In genomic region chr9:137199411-137200121, GRCh38 we compare ENCODE assay signal across 8 cellular contexts. TPM values are rescaled to one million over a fixed set of nuclear protein-coding genes. Genes with fewer than 3 reads are reported as not detected.
A peak's percentile ranks its signal among the peaks of the same experiment; 100 is the strongest.
DNase-seq lines count a peak whose midpoint lies in the region; ATAC-seq and TF ChIP-seq lines count a peak whose summit lies in the region.

No MANE protein-coding gene starts in this region.

- H3K4me1 ChIP-seq in heart right ventricle (peaks cover 53 to 90% (median 79%) of the 10 kb centered on the region in 9 donors), liver (ENCODE audit: control insufficient read depth in 4 of 4, insufficient read depth in 4 of 4, low read length in 3 of 4) (peaks cover 36 to 89% (median 77%) of the 10 kb centered on the region in 4 donors), upper lobe of left lung (peaks cover 31 to 90% (median 67%) of the 10 kb centered on the region in 4 donors)

- H3K27me3 ChIP-seq in heart right ventricle: no peaks in the 10 kb centered on the region
- H3K27me3 ChIP-seq in liver (ENCODE audit: control insufficient read depth in 4 of 4, insufficient read depth in 4 of 4, low read length in 3 of 4): no peaks in the 10 kb centered on the region
- no peaks in the 10 kb centered on the region for H3K27me3 ChIP-seq in upper lobe of left lung

- TF ChIP-seq POLR2A in upper lobe of left lung (IDR thresholded peaks at IDR 0.05): no peak

- in situ Hi-C loops in astrocyte of the cerebellum (cut with HindIII; ENCODE audit: low sequenced_read_pairs): no loop called here

- H3K9ac ChIP-seq in liver (ENCODE audit: low read depth in 1 of 2, low read length in 2 of 2): peak overlapping the region in 1 of 2 donors; percentile 27

- H3K9me3 ChIP-seq in heart right ventricle (no peaks in the 10 kb centered on the region), liver (ENCODE audit: control insufficient read depth in 4 of 4, low read length in 3 of 4) (no peaks in the 10 kb centered on the region), upper lobe of left lung (no peaks in the 10 kb centered on the region)

- DNase-seq in heart right ventricle (no peak), Right ventricle myocardium superior (no peak), astrocyte of the cerebellum (ENCODE audit: low read depth) (no peak), upper lobe of left lung (peak in 1 of 2 donors; percentile 90), SKM-1 treated with dmso at 0.1 percent for 144 hours (lab: John Stamatoyannopoulos, UW; ENCODE audit: unreplicated experiment) (no peak), NOMO-1 (lab: John Stamatoyannopoulos, UW; ENCODE audit: unreplicated experiment in 2 of 2) (no peak), NCI-H1105 (lab: John Stamatoyannopoulos, UW) (no peak)

- TF ChIP-seq EP300 in upper lobe of left lung (IDR thresholded peaks at IDR 0.05): no peak

- H3K27ac ChIP-seq in heart right ventricle (peak overlapping the region in 7 of 10 donors; percentile 1 to 69 (median 44)), liver (ENCODE audit: low read depth in 1 of 2, low read length in 2 of 2) (peak overlapping the region in 1 of 2 donors; percentile 2), upper lobe of left lung (peak overlapping the region in 3 of 4 donors; percentile 74 to 86 (median 84))

- intact Hi-C loops in heart right ventricle (cut with DNase I): loop anchor here in 1 of 10 donors (2.0 to 5.0 kb wide), 2 partner anchors 23 to 533 kb away; partner anchors contain the start of gene RNF208
- intact Hi-C loops in Right ventricle myocardium superior (cut with DNase I): no loop called here

- peak overlapping the region; percentile 32 to 84 (median 62) for H3K4me3 ChIP-seq in heart right ventricle
- peak overlapping the region; percentile 41 for H3K4me3 ChIP-seq in astrocyte of the cerebellum (ENCODE audit: low read depth, low read length)
- peak overlapping the region; percentile 66 to 90 (median 66) for H3K4me3 ChIP-seq in liver (ENCODE audit: low read depth in 1 of 3, low read length in 3 of 3)
- H3K4me3 ChIP-seq in upper lobe of left lung: peak overlapping the region; percentile 25 to 94 (median 76)

- no peak for ATAC-seq in heart right ventricle
- no peak for ATAC-seq in Right ventricle myocardium superior (ENCODE audit: poor library complexity)
- ATAC-seq in upper lobe of left lung (ENCODE audit: low FRiP score in 2 of 2): no peak

- TF ChIP-seq CTCF in heart right ventricle (IDR thresholded peaks at IDR 0.05) (no peak), astrocyte of the cerebellum (IDR thresholded peaks at IDR 0.05; ENCODE audit: low read depth, low read length, missing control alignments) (no peak), liver (IDR thresholded peaks at IDR 0.05; ENCODE audit: low read depth, low read length, missing input control) (no peak), upper lobe of left lung (IDR thresholded peaks at IDR 0.05) (no peak)

- H3K36me3 ChIP-seq in heart right ventricle (no peaks in the 10 kb centered on the region), liver (ENCODE audit: control insufficient read depth in 4 of 4, insufficient read depth in 3 of 4, low read depth in 1 of 4, low read length in 3 of 4) (no peaks in the 10 kb centered on the region), upper lobe of left lung (peaks cover 0 to 4% (median 0%) of the 10 kb centered on the region in 4 donors)

- TF ChIP-seq RAD21 in liver (IDR thresholded peaks at IDR 0.05): no peak

- 5% methylated on average over 37 to 51 of the region's 51 CpGs for WGBS in heart right ventricle, 2 donors
- 5% methylated on average over 51 of the region's 51 CpGs for WGBS in liver
- 18% methylated on average over 10 to 31 of the region's 51 CpGs for WGBS in upper lobe of left lung, 2 donors

TF ChIP-seq in liver, 16 proteins besides CTCF, POLR2A, EP300 and RAD21:
- TF ChIP-seq NR2F2 (IDR thresholded peaks at IDR 0.05) (no peak), HNF4A (conservative IDR thresholded peaks at IDR 0.05) (no peak), FOXA1 (IDR thresholded peaks at IDR 0.05) (no peak), YY1 (IDR thresholded peaks at IDR 0.05) (no peak), ZBTB33 (IDR thresholded peaks at IDR 0.05) (no peak), JUND (IDR thresholded peaks at IDR 0.05) (no peak), FOXA2 (IDR thresholded peaks at IDR 0.05) (no peak), EGR1 (IDR thresholded peaks at IDR 0.05; ENCODE audit: low read depth in 2 of 2) (no peak), REST (IDR thresholded peaks at IDR 0.05) (no peak), HNF4G (IDR thresholded peaks at IDR 0.05) (no peak)

RNA-seq across cellular contexts. Expression of gene TPRN, which starts 1.0 kb away (rescaled TPM):
- 10 to 100 TPM; 10.2 to 31.5 (median 21.7) TPM for total RNA-seq in heart right ventricle
- 10 to 100 TPM; 12.0 to 14.5 TPM for polyA plus RNA-seq in heart right ventricle
- total RNA-seq in Right ventricle myocardium superior: 19.0 TPM
- total RNA-seq in liver: 10 to 100 TPM in 1 of 2 donors, 1 to 10 TPM in 1; 5.4 to 15.8 TPM
- 10 to 100 TPM in 1 of 2 donors, 1 to 10 TPM in 1; 6.5 to 20.1 TPM for polyA plus RNA-seq in liver
- 10 to 100 TPM; 18.9 to 33.1 (median 27.1) TPM for total RNA-seq in upper lobe of left lung

RNA-seq across cellular contexts. Expression of gene TMEM203, which starts 5.9 kb away (rescaled TPM):
- total RNA-seq in heart right ventricle (10 to 100 TPM; 36.4 to 46.2 (median 41.7) TPM), Right ventricle myocardium superior (44.9 TPM), liver (10 to 100 TPM; 19.9 to 21.5 TPM), upper lobe of left lung (10 to 100 TPM; 17.8 to 35.5 (median 31.1) TPM)
- polyA plus RNA-seq in heart right ventricle (10 to 100 TPM; 39.4 to 51.2 TPM), liver (10 to 100 TPM; 21.4 to 27.5 TPM)

RNA-seq across cellular contexts. Expression of gene NDOR1, which starts 5.9 kb away (rescaled TPM):
- total RNA-seq in heart right ventricle (10 to 100 TPM in 1 of 10 donors, 1 to 10 TPM in 9; 4.6 to 10.1 (median 5.4) TPM), Right ventricle myocardium superior (5.5 TPM), liver (1 to 10 TPM; 2.9 to 4.7 TPM), upper lobe of left lung (10 to 100 TPM in 4 of 6 donors, 1 to 10 TPM in 2; 7.7 to 54.5 (median 18.5) TPM)
- polyA plus RNA-seq in heart right ventricle (10 to 100 TPM in 1 of 2 donors, 1 to 10 TPM in 1; 6.5 to 10.6 TPM), liver (1 to 10 TPM; 2.5 to 3.5 TPM)

RNA-seq across cellular contexts. Expression of gene SSNA1, which starts 11.1 kb away (rescaled TPM):
- total RNA-seq in heart right ventricle (10 to 100 TPM; 47.3 to 73.5 (median 56.7) TPM), Right ventricle myocardium superior (73.7 TPM), liver (10 to 100 TPM; 29.8 to 37.5 TPM), upper lobe of left lung (100 to 1,000 TPM in 1 of 6 donors, 10 to 100 TPM in 5; 39.8 to 110 (median 73.0) TPM)
- polyA plus RNA-seq in heart right ventricle (100 to 1,000 TPM; 146 to 168 TPM), liver (10 to 100 TPM; 43.1 to 44.2 TPM)

RNA-seq across cellular contexts. Expression of gene ANAPC2, which starts 11.2 kb away (rescaled TPM):
- total RNA-seq in heart right ventricle (10 to 100 TPM; 24.6 to 44.8 (median 27.7) TPM), Right ventricle myocardium superior (33.9 TPM), liver (10 to 100 TPM; 19.4 to 32.6 TPM), upper lobe of left lung (100 to 1,000 TPM in 1 of 6 donors, 10 to 100 TPM in 5; 31.9 to 174 (median 67.3) TPM)
- polyA plus RNA-seq in heart right ventricle (10 to 100 TPM; 23.7 to 69.6 TPM), liver (10 to 100 TPM in 1 of 2 donors, 1 to 10 TPM in 1; 9.3 to 19.9 TPM)
